ENCODE assay signal across 16 cellular contexts in genomic region chr1:7536891-7537591, GRCh38.
DNase-seq lines count a peak whose midpoint lies in the region; ATAC-seq lines count a peak whose summit lies in the region.
"Had no signal": no experiment of that assay in that cellular context is flagged by ENCODE, and none has a peak within 500 bp of the region (broad histone marks: within the 10 kb centered on the region; RNA-seq: fewer than 3 reads in every experiment).

No MANE protein-coding gene starts in this region.

- peak overlapping the region; percentile 66 for H2BK12ac ChIP-seq in neuronal stem cell (ENCODE audit: low read length)

- DNase-seq in NCI-H1436 (lab: John Stamatoyannopoulos, UW) (peak; percentile 31), NCI-H1436 treated with DMSO at 0.1 percent for 48 hours (lab: John Stamatoyannopoulos, UW) (no peak), NCI-H1092 treated with DMSO at 0.1 percent for 48 hours (lab: John Stamatoyannopoulos, UW) (peak; percentile 79), SHP77 (lab: John Stamatoyannopoulos, UW) (peak; percentile 72 to 77), neuronal stem cell (ENCODE audit: low spot score) (no peak), NCI-H2029 (lab: John Stamatoyannopoulos, UW) (no peak)
- DNase-seq in stimulated activated CD4-positive, alpha-beta T cell treated with anti-CD3 and anti-CD28 coated beads, Interleukin-4, amount 100 ng/mL, for 4 hours, result no peak
- DNase-seq: activated CD8-positive, alpha-beta T cell treated with anti-CD3 and anti-CD28 coated beads for 36 hours; activated T-cell treated with anti-CD3 and anti-CD28 coated beads, Interleukin-2, amount 50 U/mL, for 48 hours; CD4-positive, CD25-positive, alpha-beta regulatory T cell; mammary epithelial cell; natural killer cell; stimulated activated naive B cell treated with anti-CD40 and anti-IgM and Interleukin-4, amounts not matched to agents 10 μg/mL and 1 μg/mL and 100 μg/mL, for 72 hours; tibial artery had no signal

- no peak overlapping the region for H4K91ac ChIP-seq in neuronal stem cell (ENCODE audit: low read depth, low read length, poor library complexity)

- H3K9me3 ChIP-seq in neuronal stem cell (replicated peaks in 1 of 2; ENCODE audit: control insufficient read depth in 2 of 2, insufficient read depth in 1 of 2, low read depth in 1 of 2, low read length in 2 of 2), result peaks cover 0 to 2% of the 10 kb centered on the region in 2 donors
- H3K9me3 ChIP-seq: gastroesophageal sphincter, tibial artery had no signal

- no peak overlapping the region for H4K8ac ChIP-seq in neuronal stem cell (ENCODE audit: low read depth, low read length)

- peak overlapping the region; percentile 77 for H3K18ac ChIP-seq in neuronal stem cell (ENCODE audit: low read length)

- peak overlapping the region; percentile 16 for H2BK5ac ChIP-seq in neuronal stem cell (ENCODE audit: low read length)

- H3K4me1 ChIP-seq in neuronal stem cell (ENCODE audit: control insufficient read depth in 2 of 2, insufficient read depth in 1 of 2, low read depth in 1 of 2, low read length in 2 of 2), result peaks cover 0 to 17% of the 10 kb centered on the region in 2 donors

- H3K4me3 ChIP-seq in neuronal stem cell (ENCODE audit: low read length in 2 of 2), result no peak overlapping the region
- H3K4me3 ChIP-seq: gastroesophageal sphincter, tibial artery had no signal

- H3K4me2 ChIP-seq in neuronal stem cell (ENCODE audit: insufficient read depth, low read length, poor library complexity, severe bottlenecking), result no peak overlapping the region

- peak overlapping the region; percentile 51 for H2AK5ac ChIP-seq in neuronal stem cell (ENCODE audit: low read depth, low read length)

- H2BK15ac ChIP-seq in neuronal stem cell (ENCODE audit: low read length), result peak overlapping the region; percentile 2

- H3K27me3 ChIP-seq in neuronal stem cell (ENCODE audit: control insufficient read depth in 3 of 3, insufficient read depth in 3 of 3, low read depth in 1 of 3, low read length in 3 of 3), result peaks cover 0 to 47% (median 0%) of the 10 kb centered on the region in 3 experiments

- H3K4ac ChIP-seq in neuronal stem cell (ENCODE audit: low read length), result no peak overlapping the region

- no peak for ATAC-seq in HG03108 (IDR thresholded peaks at IDR 0.05; ENCODE audit: unreplicated experiment)
- ATAC-seq: activated CD8-positive, alpha-beta T cell treated with anti-CD3 and anti-CD28 coated beads for 36 hours; gastroesophageal sphincter; natural killer cell; stimulated activated naive B cell treated with anti-CD40 and anti-IgM and Interleukin-4, amounts not matched to agents 10 μg/mL and 1 μg/mL and 100 μg/mL, for 72 hours had no signal

- H3K9ac ChIP-seq in neuronal stem cell (ENCODE audit: low read depth, low read length, poor library complexity), result peak overlapping the region; percentile 24

- no peak overlapping the region for H2BK120ac ChIP-seq in neuronal stem cell (ENCODE audit: low read depth, low read length)

- H3K27ac ChIP-seq in neuronal stem cell (replicated peaks; ENCODE audit: low read length), result no peak overlapping the region
- H3K27ac ChIP-seq: gastroesophageal sphincter, tibial artery had no signal

- no peaks in the 10 kb centered on the region for H3K79me1 ChIP-seq in neuronal stem cell (ENCODE audit: low read depth, low read length)

- peak overlapping the region; percentile 76 for H3K14ac ChIP-seq in neuronal stem cell (ENCODE audit: low read length)

- H3K36me3 ChIP-seq in neuronal stem cell (replicated peaks in 1 of 2; ENCODE audit: control insufficient read depth in 2 of 2, insufficient read depth in 2 of 2, low read length in 2 of 2), result no peaks in the 10 kb centered on the region
- H3K36me3 ChIP-seq: gastroesophageal sphincter, tibial artery had no signal

- WGBS in neuronal stem cell (ENCODE audit: extremely low coverage in 2 of 2, insufficient read length in 2 of 2, insufficient replicate concordance in 1 of 2), 2 donors, result no CpG with 5 or more reads among the region's 20 CpGs

- no peak overlapping the region for H2AFZ ChIP-seq in neuronal stem cell (ENCODE audit: low read length)

- peak overlapping the region; percentile 8 for H3K23ac ChIP-seq in neuronal stem cell (ENCODE audit: low read depth, low read length, poor library complexity)

Comparison
In these comparisons a context has a peak if more than half of its experiments do, and no peak if none do; other contexts are left out.
1. DNase-seq: peak in NCI-H1436 (single experiment), NCI-H1092 treated with DMSO at 0.1 percent for 48 hours (single experiment) and SHP77 (2 of 2); none in NCI-H1436 treated with DMSO at 0.1 percent for 48 hours (single experiment), neuronal stem cell (single experiment), NCI-H2029 (single experiment) and stimulated activated CD4-positive, alpha-beta T cell treated with anti-CD3 and anti-CD28 coated beads, Interleukin-4, amount 100 ng/mL, for 4 hours (0 of 2).